Comparison of ENCODE assay signal across 24 cellular contexts in genomic region chr17:79521225-79521624, GRCh38.
"Had no signal": no experiment of that assay in that cellular context is flagged by ENCODE, and none has a peak within 500 bp of the region (broad histone marks: within the 10 kb centered on the region; RNA-seq: fewer than 3 reads in every experiment).

No MANE protein-coding gene starts in this region.

- ATAC-seq: activated naive CD4-positive, alpha-beta T cell treated with anti-CD3 and anti-CD28 coated beads, Interleukin-2, amount 50 U/mL, for 72 hours; activated naive CD8-positive, alpha-beta T cell treated with anti-CD3 and anti-CD28 coated beads, Interleukin-2, amount 50 U/mL, for 24 hours; activated T-cell treated with anti-CD3 and anti-CD28 coated beads, Interleukin-2, amount 50 U/mL, for 4 hours; T-helper 17 cell had no signal

- H3K36me3 ChIP-seq: cardiac muscle cell had no signal

- H3K27ac Mint-ChIP-seq: activated B cell treated with CpG ODN at 0.5 μM for 24 hours; activated CD4-positive, alpha-beta memory T cell treated with anti-CD3 and anti-CD28 coated beads for 36 hours; activated CD4-positive, alpha-beta T cell treated with anti-CD3 and anti-CD28 coated beads, Interleukin-2, amount 10 ng/mL, durations not matched to agents 7 days and 5 days; activated naive CD4-positive, alpha-beta T cell treated with anti-CD3 and anti-CD28 coated beads, Interleukin-2, amount 50 U/mL, for 72 hours; activated naive CD8-positive, alpha-beta T cell treated with anti-CD3 and anti-CD28 coated beads, Interleukin-2, amount 50 U/mL, for 24 hours; brain; T-helper 17 cell had no signal

- H3K4me3 Mint-ChIP-seq: activated B cell treated with CpG ODN at 0.5 μM for 24 hours; activated CD4-positive, alpha-beta memory T cell treated with anti-CD3 and anti-CD28 coated beads for 36 hours; activated CD4-positive, alpha-beta T cell treated with anti-CD3 and anti-CD28 coated beads, Interleukin-2, amount 10 ng/mL, durations not matched to agents 7 days and 5 days; activated naive CD8-positive, alpha-beta T cell treated with anti-CD3 and anti-CD28 coated beads, Interleukin-2, amount 50 U/mL, for 24 hours; activated T-cell treated with anti-CD3 and anti-CD28 coated beads, Interleukin-2, amount 50 U/mL, for 4 hours; brain; T-helper 17 cell had no signal

- FAIRE-seq: astrocyte, TTC549 had no signal

- H3K27ac ChIP-seq: cardiac muscle cell had no signal

- DNase-seq: activated B cell treated with CpG ODN at 0.5 μM for 24 hours; activated CD4-positive, alpha-beta memory T cell treated with anti-CD3 and anti-CD28 coated beads for 36 hours; activated CD4-positive, alpha-beta T cell treated with anti-CD3 and anti-CD28 coated beads for 1 hour; activated CD4-positive, alpha-beta T cell treated with anti-CD3 and anti-CD28 coated beads, Interleukin-2, amount 10 ng/mL, durations not matched to agents 7 days and 5 days; activated CD8-positive, alpha-beta memory T cell treated with anti-CD3 and anti-CD28 coated beads for 24 hours; activated effector memory CD4-positive, alpha-beta T cell treated with anti-CD3 and anti-CD28 coated beads, Interleukin-2, amount 50 U/mL, for 16 hours; activated naive CD4-positive, alpha-beta T cell treated with Interleukin-2 at 50 U/mL for 16 hours; activated naive CD8-positive, alpha-beta T cell treated with anti-CD3 and anti-CD28 coated beads, Interleukin-2, amount 50 U/mL, for 24 hours; activated T-cell treated with anti-CD3 and anti-CD28 coated beads, Interleukin-2, amount 50 U/mL, for 4 hours; amniotic stem cell; NCI-H1092; NCI-H1417; NCI-H1930; NCI-H2227 treated with DMSO at 0.1 percent for 48 hours; NCI-H526; NCI-H774; SIG-M5; T-helper 17 cell; T1000 had no signal

- H3K4me3 ChIP-seq: cardiac muscle cell had no signal

- H3K36me3 Mint-ChIP-seq: activated CD4-positive, alpha-beta memory T cell treated with anti-CD3 and anti-CD28 coated beads for 36 hours; activated naive CD4-positive, alpha-beta T cell treated with anti-CD3 and anti-CD28 coated beads, Interleukin-2, amount 50 U/mL, for 72 hours; brain had no signal

- H3K9me3 Mint-ChIP-seq: activated B cell treated with CpG ODN at 0.5 μM for 24 hours; activated CD4-positive, alpha-beta memory T cell treated with anti-CD3 and anti-CD28 coated beads for 36 hours; activated CD4-positive, alpha-beta T cell treated with anti-CD3 and anti-CD28 coated beads, Interleukin-2, amount 10 ng/mL, durations not matched to agents 7 days and 5 days; activated naive CD4-positive, alpha-beta T cell treated with anti-CD3 and anti-CD28 coated beads, Interleukin-2, amount 50 U/mL, for 72 hours; activated naive CD8-positive, alpha-beta T cell treated with anti-CD3 and anti-CD28 coated beads, Interleukin-2, amount 50 U/mL, for 24 hours; activated T-cell treated with anti-CD3 and anti-CD28 coated beads, Interleukin-2, amount 50 U/mL, for 4 hours; brain had no signal

- H3K4me1 Mint-ChIP-seq: activated B cell treated with CpG ODN at 0.5 μM for 24 hours; activated CD4-positive, alpha-beta T cell treated with anti-CD3 and anti-CD28 coated beads, Interleukin-2, amount 10 ng/mL, durations not matched to agents 7 days and 5 days; activated naive CD8-positive, alpha-beta T cell treated with anti-CD3 and anti-CD28 coated beads, Interleukin-2, amount 50 U/mL, for 24 hours; T-helper 17 cell had no signal
